Comparison of ENCODE assay signal across 20 cellular contexts in the genomic region with DNA sequence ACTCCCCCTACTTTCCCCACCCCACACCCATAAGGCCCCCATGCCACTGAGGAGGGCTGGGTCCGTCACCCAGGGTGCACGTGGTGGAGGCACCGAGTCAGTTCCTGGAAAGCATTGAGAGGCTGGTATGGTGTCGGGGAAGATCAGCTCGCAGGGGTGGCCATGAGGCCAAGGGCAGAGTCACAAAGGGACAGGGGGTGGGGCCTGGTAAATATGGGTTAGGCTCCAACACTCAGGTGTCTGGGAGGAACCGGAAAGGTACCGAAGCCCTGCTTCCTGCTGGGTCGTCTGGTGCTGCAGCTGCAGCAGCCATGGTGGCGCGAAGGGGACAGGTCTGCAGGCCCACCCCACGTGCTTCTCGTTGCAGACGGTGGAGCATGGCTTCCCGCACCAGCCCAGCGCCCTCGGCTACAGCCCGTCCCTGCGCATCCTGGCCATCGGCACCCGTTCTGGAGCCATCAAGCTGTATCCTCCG. TPM values are rescaled to one million over a fixed set of nuclear protein-coding genes. Genes with fewer than 3 reads are reported as not detected.
DNase-seq lines count a peak whose midpoint lies in the region; ATAC-seq and TF ChIP-seq lines count a peak whose summit lies in the region.
"Had no signal": no experiment of that assay in that cellular context is flagged by ENCODE, and none has a peak within 500 bp of the region (broad histone marks: within the 10 kb centered on the region; RNA-seq: fewer than 3 reads in every experiment).

No MANE protein-coding gene starts in this region.

- peak overlapping the region; percentile 30 for H3K14ac ChIP-seq in trophoblast cell (ENCODE audit: low read length)

- no peaks in the 10 kb centered on the region for H3K9me3 ChIP-seq in Panc1 (ENCODE audit: control insufficient read depth, insufficient read depth, low read depth, low read length)
- H3K9me3 ChIP-seq in liver (ENCODE audit: control insufficient read depth in 4 of 4, low read length in 3 of 4) = no peaks in the 10 kb centered on the region
- H3K9me3 ChIP-seq in trophoblast cell (ENCODE audit: insufficient read depth, low read depth, low read length) = no peaks in the 10 kb centered on the region
- no peaks in the 10 kb centered on the region for H3K9me3 ChIP-seq in tibial nerve

- no peak overlapping the region for H2AFZ ChIP-seq in trophoblast cell (ENCODE audit: insufficient read depth, low read length, poor library complexity)
- H2AFZ ChIP-seq: GM23248, PC-9 had no signal

- intact Hi-C loops in Panc1 (cut with micrococcal nuclease; ENCODE audit: unreplicated experiment) = no loop called here

- peaks cover 22% of the 10 kb centered on the region for H3K79me1 ChIP-seq in trophoblast cell (ENCODE audit: low read length)

- peak overlapping the region; percentile 42 for H2BK12ac ChIP-seq in trophoblast cell (ENCODE audit: low read length)

- no TSS peak for BruUV-seq in Panc1 (replicated peaks; lab: Mats Ljungman, UMichigan)

- TF ChIP-seq EP300 in tibial nerve (IDR thresholded peaks at IDR 0.05) = no peak

- H3K27ac ChIP-seq in 22Rv1 (peak overlapping the region; percentile 90), Panc1 (ENCODE audit: low read length) (peak overlapping the region; percentile 82), liver (ENCODE audit: low read depth in 1 of 2, low read length in 2 of 2) (peak overlapping the region in 1 of 2 donors; percentile 9), trophoblast cell (ENCODE audit: low read depth, low read length) (no peak overlapping the region), tibial nerve (no peak overlapping the region)
- H3K27ac ChIP-seq: GM23248, SK-N-MC had no signal

- 69% methylated on average over 21 of the region's 21 CpGs for WGBS in liver
- WGBS in trophoblast cell (ENCODE audit: extremely low coverage, insufficient coverage, insufficient read length) = no CpG with 5 or more reads among the region's 21 CpGs
- 88 to 91% methylated on average over 21 of the region's 21 CpGs for WGBS in tibial nerve, 2 donors

- TF ChIP-seq RAD21 in liver (IDR thresholded peaks at IDR 0.05) = no peak

- no peak overlapping the region for H4K12ac ChIP-seq in trophoblast cell (ENCODE audit: low read depth, low read length)

- H3K4me1 ChIP-seq in Panc1 (ENCODE audit: control insufficient read depth, insufficient read depth, low read length) (peaks cover 60% of the 10 kb centered on the region), liver (ENCODE audit: control insufficient read depth in 4 of 4, insufficient read depth in 4 of 4, low read length in 3 of 4) (peaks cover 18 to 48% (median 42%) of the 10 kb centered on the region in 4 donors), trophoblast cell (ENCODE audit: control insufficient read depth in 1 of 2, insufficient read depth in 2 of 2, low read length in 2 of 2) (peaks cover 32 to 43% of the 10 kb centered on the region in 2 experiments), tibial nerve (peaks cover 0 to 7% (median 0%) of the 10 kb centered on the region in 4 donors)

- no peak for TF ChIP-seq CTCF in 22Rv1 (IDR thresholded peaks at IDR 0.05)
- no peak for TF ChIP-seq CTCF in Panc1 (IDR thresholded peaks at IDR 0.05)
- no peak for TF ChIP-seq CTCF in liver (IDR thresholded peaks at IDR 0.05; ENCODE audit: low read depth, low read length, missing input control)
- no peak for TF ChIP-seq CTCF in GM20000 (IDR thresholded peaks at IDR 0.05; ENCODE audit: extremely low read depth, missing control alignments)
- TF ChIP-seq CTCF in tibial nerve (IDR thresholded peaks at IDR 0.05) = no peak

- no peak overlapping the region for H3K4me2 ChIP-seq in trophoblast cell (ENCODE audit: low read length)

- peak overlapping the region; percentile 17 for H2BK120ac ChIP-seq in trophoblast cell (ENCODE audit: insufficient read depth, low read length, poor library complexity)

- CTCF ChIA-PET in Panc1 (lab: Charles Lee) = interaction anchor here (0.6 kb wide), 1 partner anchor 28 kb away, joined by 3 read pairs; no protein-coding TSS in a partner anchor

- H4K8ac ChIP-seq in trophoblast cell (ENCODE audit: low read depth, low read length) = no peak overlapping the region

- in situ Hi-C loops in Panc1 (cut with HindIII; ENCODE audit: low pct_unique_long_range_greater_than_20kb, low sequenced_read_pairs) = no loop called here

- no peak for ATAC-seq in Panc1
- ATAC-seq in GM19397 (IDR thresholded peaks at IDR 0.05; ENCODE audit: unreplicated experiment) = no peak

- H3K23ac ChIP-seq in trophoblast cell (ENCODE audit: low read length) = no peak overlapping the region

- POLR2A ChIA-PET in Panc1 (lab: Charles Lee) = interaction anchor here (0.7 kb wide), 1 partner anchor 315 kb away, joined by 3 read pairs; no protein-coding TSS in a partner anchor

- no peak for TF ChIP-seq POLR2A in tibial nerve (IDR thresholded peaks at IDR 0.05)

- H4K91ac ChIP-seq in trophoblast cell (ENCODE audit: low read depth, low read length) = peak overlapping the region; percentile 30

- no peak overlapping the region for H2BK5ac ChIP-seq in trophoblast cell (ENCODE audit: low read depth, low read length, poor library complexity)

- H3K4ac ChIP-seq in trophoblast cell (ENCODE audit: low read depth, low read length) = peak overlapping the region; percentile 17

- H3K36me3 ChIP-seq in Panc1 (ENCODE audit: control insufficient read depth, insufficient read depth, low read length) (no peaks in the 10 kb centered on the region), liver (ENCODE audit: control insufficient read depth in 4 of 4, insufficient read depth in 3 of 4, low read depth in 1 of 4, low read length in 3 of 4) (peaks cover 0 to 2% (median 0%) of the 10 kb centered on the region in 4 donors), trophoblast cell (ENCODE audit: control insufficient read depth in 1 of 2, insufficient read depth in 2 of 2, low read length in 2 of 2) (peaks cover 4 to 14% of the 10 kb centered on the region in 2 experiments), tibial nerve (no peaks in the 10 kb centered on the region)

- H3K18ac ChIP-seq in trophoblast cell (ENCODE audit: low read length) = peak overlapping the region; percentile 60

- no peak overlapping the region for H3K9ac ChIP-seq in liver (ENCODE audit: low read depth in 1 of 2, low read length in 2 of 2)
- H3K9ac ChIP-seq in trophoblast cell (ENCODE audit: low read length) = no peak overlapping the region
- H3K9ac ChIP-seq: GM23248 had no signal

- H3K27me3 ChIP-seq in Panc1 (ENCODE audit: control insufficient read depth, insufficient read depth, low read length) = no peaks in the 10 kb centered on the region
- H3K27me3 ChIP-seq in liver (ENCODE audit: control insufficient read depth in 4 of 4, insufficient read depth in 4 of 4, low read length in 3 of 4) = no peaks in the 10 kb centered on the region
- H3K27me3 ChIP-seq in trophoblast cell (ENCODE audit: insufficient read depth, low read length) = no peaks in the 10 kb centered on the region
- no peaks in the 10 kb centered on the region for H3K27me3 ChIP-seq in tibial nerve

- H3K4me3 ChIP-seq in Panc1 (ENCODE audit: low read depth in 2 of 2, low read length in 2 of 2) (no peak overlapping the region), liver (ENCODE audit: low read depth in 1 of 3, low read length in 3 of 3) (no peak overlapping the region), trophoblast cell (ENCODE audit: low read depth, low read length) (no peak overlapping the region), tibial nerve (no peak overlapping the region)
- H3K4me3 ChIP-seq: GM23248, PC-9, SK-N-MC had no signal

- no peaks in the 10 kb centered on the region for H3K79me2 ChIP-seq in trophoblast cell (ENCODE audit: control insufficient read depth, insufficient read depth, low read length, poor library complexity)

- H2AK5ac ChIP-seq in trophoblast cell (ENCODE audit: low read length) = peak overlapping the region; percentile 78

- DNase-seq in Panc1 (ENCODE audit: low read depth, low spot score) (no peak), trophoblast cell (peak in 1 of 2 donors; percentile 19), GM20000 (ENCODE audit: low spot score) (no peak), NCI-H774 (lab: John Stamatoyannopoulos, UW) (no peak), tibial nerve (ENCODE audit: low spot score in 2 of 2) (no peak)
- DNase-seq: 8988T, COR-L47, DMS53, GM23248, HFFc6, KG1, NCI-H1092, NCI-H1694, NCI-H69, PC-9 had no signal

TF ChIP-seq in liver, 16 proteins besides CTCF, POLR2A, EP300 and RAD21 (continues in another document):
- TF ChIP-seq, protein P1, sequence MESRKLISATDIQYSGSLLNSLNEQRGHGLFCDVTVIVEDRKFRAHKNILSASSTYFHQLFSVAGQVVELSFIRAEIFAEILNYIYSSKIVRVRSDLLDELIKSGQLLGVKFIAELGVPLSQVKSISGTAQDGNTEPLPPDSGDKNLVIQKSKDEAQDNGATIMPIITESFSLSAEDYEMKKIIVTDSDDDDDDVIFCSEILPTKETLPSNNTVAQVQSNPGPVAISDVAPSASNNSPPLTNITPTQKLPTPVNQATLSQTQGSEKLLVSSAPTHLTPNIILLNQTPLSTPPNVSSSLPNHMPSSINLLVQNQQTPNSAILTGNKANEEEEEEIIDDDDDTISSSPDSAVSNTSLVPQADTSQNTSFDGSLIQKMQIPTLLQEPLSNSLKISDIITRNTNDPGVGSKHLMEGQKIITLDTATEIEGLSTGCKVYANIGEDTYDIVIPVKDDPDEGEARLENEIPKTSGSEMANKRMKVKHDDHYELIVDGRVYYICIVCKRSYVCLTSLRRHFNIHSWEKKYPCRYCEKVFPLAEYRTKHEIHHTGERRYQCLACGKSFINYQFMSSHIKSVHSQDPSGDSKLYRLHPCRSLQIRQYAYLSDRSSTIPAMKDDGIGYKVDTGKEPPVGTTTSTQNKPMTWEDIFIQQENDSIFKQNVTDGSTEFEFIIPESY (IDR thresholded peaks at IDR 0.05) = no peak
- TF ChIP-seq FOXA2 (IDR thresholded peaks at IDR 0.05) = no peak
- TF ChIP-seq FOXA1 (IDR thresholded peaks at IDR 0.05) = no peak

RNA-seq across cellular contexts. Expression of a gene that starts 30.2 kb away (rescaled TPM):
- 201 TPM for total RNA-seq in Panc1 (2021; ENCODE audit: unreplicated experiment)
- 233 TPM for polyA plus RNA-seq in Panc1 (2012; ENCODE audit: insufficient read length)
- 10 to 100 TPM; 23.2 to 69.6 TPM for total RNA-seq in liver
- 10 to 100 TPM; 34.9 to 42.1 TPM for polyA plus RNA-seq in liver
- polyA plus RNA-seq in trophoblast cell (2013) = 25.4 and 29.0 TPM in 2 replicates
- 10 to 100 TPM in 1 of 4 donors, 1 to 10 TPM in 3; 8.4 to 18.4 (median 8.8) TPM for total RNA-seq in tibial nerve
- total RNA-seq: GM23248 had no signal
- polyA plus RNA-seq: GM23248 had no signal

RNA-seq across cellular contexts. Expression of a gene that starts 31.9 kb away (rescaled TPM):
- total RNA-seq in Panc1 (2021; ENCODE audit: unreplicated experiment) = 26.5 TPM
- polyA plus RNA-seq in Panc1 (2012; ENCODE audit: insufficient read length) = 26.4 TPM
- 10 to 100 TPM; 21.2 to 34.4 TPM for total RNA-seq in liver
- polyA plus RNA-seq in liver = 10 to 100 TPM; 13.3 to 14.8 TPM
- 8.3 and 8.9 TPM in 2 replicates for polyA plus RNA-seq in trophoblast cell (2013)
- 100 to 1,000 TPM; 150 to 327 (median 278) TPM for total RNA-seq in tibial nerve

RNA-seq across cellular contexts. Expression of a gene that starts 39.4 kb away (rescaled TPM):
- 78.7 TPM for total RNA-seq in Panc1 (2021; ENCODE audit: unreplicated experiment)
- polyA plus RNA-seq in Panc1 (2012; ENCODE audit: insufficient read length) = 50.8 TPM
- 10 to 100 TPM; 10.8 to 15.1 TPM for total RNA-seq in liver
- 10 to 100 TPM in 1 of 2 donors, 1 to 10 TPM in 1; 9.1 to 13.9 TPM for polyA plus RNA-seq in liver
- polyA plus RNA-seq in trophoblast cell (2013) = 10.4 and 11.3 TPM in 2 replicates
- 10 to 100 TPM; 43.3 to 84.6 (median 53.0) TPM for total RNA-seq in tibial nerve

RNA-seq across cellular contexts. Expression of a gene that starts 40.4 kb away (rescaled TPM):
- total RNA-seq in Panc1 (2021; ENCODE audit: unreplicated experiment) (40.0 TPM), liver (10 to 100 TPM in 1 of 2 donors, 1 to 10 TPM in 1; 5.9 to 11.4 TPM), tibial nerve (10 to 100 TPM; 36.0 to 59.0 (median 51.3) TPM)
- polyA plus RNA-seq in Panc1 (2012; ENCODE audit: insufficient read length) = 20.3 TPM
- 10 to 100 TPM in 1 of 2 donors, 1 to 10 TPM in 1; 2.3 to 12.1 TPM for polyA plus RNA-seq in liver
- polyA plus RNA-seq in trophoblast cell (2013) = 5.6 and 5.7 TPM in 2 replicates
- polyA plus RNA-seq: CD14-positive monocyte had no signal

Comparison
In these comparisons a context has a peak if more than half of its experiments do, and no peak if none do; other contexts are left out.
1. H3K27ac ChIP-seq: peak in 22Rv1 (single experiment) and Panc1 (single experiment); none in trophoblast cell (single experiment) and tibial nerve (0 of 4).